11 cellular contexts compared by ENCODE assay signal in genomic region chr3:26622634-26623408, GRCh38. TPM values are rescaled to one million over a fixed set of nuclear protein-coding genes. Genes with fewer than 3 reads are reported as not detected.
DNase-seq lines count a peak whose midpoint lies in the region; ATAC-seq and TF ChIP-seq lines count a peak whose summit lies in the region.
"Had no signal": no experiment of that assay in that cellular context is flagged by ENCODE, and none has a peak within 500 bp of the region (broad histone marks: within the 10 kb centered on the region; RNA-seq: fewer than 3 reads in every experiment).

LRRC3B (plus strand) TSS chr3:26622772; CDS start chr3:26709673, 86,901 bp downstream.

- H3K4me1 ChIP-seq in HEK293 (ENCODE audit: control insufficient read depth, insufficient read depth, low read length) (no peaks in the 10 kb centered on the region), smooth muscle cell (ENCODE audit: low read depth) (peaks cover 8% of the 10 kb centered on the region)

- DNase-seq in astrocyte of the hippocampus (ENCODE audit: low read depth, low spot score): peak; percentile 59
- peak; percentile 2 for DNase-seq in kidney tubule cell (ENCODE audit: low spot score)
- no peak for DNase-seq in smooth muscle cell (lab: John Stamatoyannopoulos, UW; ENCODE audit: unreplicated experiment)
- DNase-seq in T-helper 1 cell: no peak
- DNase-seq in T-helper 2 cell: no peak
- DNase-seq: body of pancreas, HFFc6 had no signal

- ATAC-seq in GM21423 (IDR thresholded peaks at IDR 0.05; ENCODE audit: unreplicated experiment) (no peak), HG02852 (IDR thresholded peaks at IDR 0.05; ENCODE audit: unreplicated experiment) (no peak)
- ATAC-seq: body of pancreas had no signal

- H3K9me3 ChIP-seq in HEK293 (ENCODE audit: control insufficient read depth, insufficient read depth, low read depth, low read length): no peaks in the 10 kb centered on the region
- no peaks in the 10 kb centered on the region for H3K9me3 ChIP-seq in smooth muscle cell (replicated peaks; ENCODE audit: low read depth)
- H3K9me3 ChIP-seq: body of pancreas had no signal

- POLR2A ChIA-PET in HEK293 (lab: Yijun Ruan, JAX): no interaction called here

- H3K27me3 ChIP-seq in smooth muscle cell (ENCODE audit: low read depth): peaks cover 95% of the 10 kb centered on the region
- H3K27me3 ChIP-seq: body of pancreas had no signal

- no peaks in the 10 kb centered on the region for H3K79me2 ChIP-seq in smooth muscle cell (ENCODE audit: low read depth)

- H3K27ac ChIP-seq in HEK293 (ENCODE audit: extremely low read depth, low read depth, low read length): no peak within 1 kb of the TSS
- no peak within 1 kb of the TSS for H3K27ac ChIP-seq in smooth muscle cell (ENCODE audit: low read depth)
- H3K27ac ChIP-seq: body of pancreas had no signal

- TF ChIP-seq CTCF in HEK293 (tag by site-specific recombination; IDR thresholded peaks at IDR 0.05) (no peak), smooth muscle cell (IDR thresholded peaks at IDR 0.05; ENCODE audit: borderline replicate concordance, insufficient read depth, poor library complexity, severe bottlenecking) (no peak)

- H3K4me2 ChIP-seq in smooth muscle cell: peak within 1 kb of the TSS; percentile 95

- no peaks in the 10 kb centered on the region for H3K36me3 ChIP-seq in HEK293 (ENCODE audit: control insufficient read depth in 2 of 2, insufficient read depth in 1 of 2, low read length in 2 of 2)
- H3K36me3 ChIP-seq in smooth muscle cell (ENCODE audit: low read depth): no peaks in the 10 kb centered on the region

- CTCF ChIA-PET in HEK293 (lab: Yijun Ruan, JAX): no interaction called here

- no peaks in the 10 kb centered on the region for H3F3A ChIP-seq in smooth muscle cell (ENCODE audit: low read depth)

- peak within 1 kb of the TSS; percentile 79 for H2AFZ ChIP-seq in smooth muscle cell (ENCODE audit: low read depth)

- 1% methylated on average over 70 of the region's 71 CpGs for WGBS in smooth muscle cell (ENCODE audit: low lambda C conversion rate)

- H3K9ac ChIP-seq in smooth muscle cell (ENCODE audit: low read depth): no peak within 1 kb of the TSS

- no peaks in the 10 kb centered on the region for H4K20me1 ChIP-seq in smooth muscle cell (ENCODE audit: low read depth)

- peak within 1 kb of the TSS; percentile 20 for H3K4me3 ChIP-seq in HEK293 (ENCODE audit: low read depth, low read length)
- H3K4me3 ChIP-seq in smooth muscle cell: peak within 1 kb of the TSS; percentile 50
- H3K4me3 ChIP-seq: body of pancreas had no signal

TF ChIP-seq in HEK293, 187 proteins besides CTCF, POLR2A, EP300 and RAD21:
- TF ChIP-seq ZFHX2 (tag by site-specific recombination; conservative IDR thresholded peaks at IDR 0.05): 0 out of 2 replicates have a peak, but pooled peaks have one; percentile 10
- TF ChIP-seq SCRT2 (tag by site-specific recombination; IDR thresholded peaks at IDR 0.05): peak; percentile 55
- no peak for TF ChIP-seq ZSCAN18 (tag by site-specific recombination; IDR thresholded peaks at IDR 0.05)

RNA-seq across cellular contexts. Expression of gene LRRC3B, which starts in this region (rescaled TPM):
- not detected in 2 replicates for total RNA-seq in smooth muscle cell
- not detected in 2 replicates for polyA plus RNA-seq in smooth muscle cell
- total RNA-seq: body of pancreas, HFFc6, lung microvascular endothelial cell had no signal

Comparison
In these comparisons a context has a peak if more than half of its experiments do, and no peak if none do; other contexts are left out.
1. DNase-seq: peak in astrocyte of the hippocampus (single experiment) and kidney tubule cell (single experiment); none in smooth muscle cell (single experiment), T-helper 1 cell (0 of 5) and T-helper 2 cell (0 of 5).